ENCODE assay signal across 16 cellular contexts in genomic region chrX:154661200-154661599, GRCh38.
"Had no signal": no experiment of that assay in that cellular context is flagged by ENCODE, and none has a peak within 500 bp of the region (broad histone marks: within the 10 kb centered on the region; RNA-seq: fewer than 3 reads in every experiment).

No MANE protein-coding gene starts in this region.

- H3K4me1 Mint-ChIP-seq: neural crest cell had no signal

- H3K36me3 Mint-ChIP-seq: activated naive CD8-positive, alpha-beta T cell treated with anti-CD3 and anti-CD28 coated beads, Interleukin-2, amount 10 ng/mL, durations not matched to agents 7 days and 5 days had no signal

- DNase-seq: activated CD4-positive, alpha-beta T cell treated with anti-CD3 and anti-CD28 coated beads for 1 hour; activated naive CD8-positive, alpha-beta T cell treated with anti-CD3 and anti-CD28 coated beads, Interleukin-2, amount 10 ng/mL, durations not matched to agents 7 days and 5 days; amygdala; dermis blood vessel endothelial cell; effector memory CD4-positive, alpha-beta T cell; esophagus squamous epithelium; heart right ventricle; left lung; stimulated activated naive CD8-positive, alpha-beta T cell treated with anti-CD3 and anti-CD28 coated beads, Interleukin-15, Interleukin-2, amounts not matched to agents 100 U/mL and 50 U/mL, for 24 hours; substantia nigra; tibial artery had no signal

- H3K27me3 Mint-ChIP-seq: progenitor cell of endocrine pancreas had no signal

- ATAC-seq: heart right ventricle; left lung; stimulated activated naive CD8-positive, alpha-beta T cell treated with anti-CD3 and anti-CD28 coated beads, Interleukin-15, Interleukin-2, amounts not matched to agents 100 U/mL and 50 U/mL, for 24 hours had no signal

- H3K27me3 ChIP-seq: cardiac muscle cell, esophagus squamous epithelium, heart right ventricle, left lung, tibial artery had no signal

- H3K27ac Mint-ChIP-seq: activated naive CD8-positive, alpha-beta T cell treated with anti-CD3 and anti-CD28 coated beads, Interleukin-2, amount 10 ng/mL, durations not matched to agents 7 days and 5 days; activated T-helper 1 cell treated with anti-CD3 and anti-CD28 coated beads, Interleukin-12 subunit alpha, Interleukin-12 subunit beta, Interleukin-2, Interleukin-4 antibody, amounts not matched to agents 30 ng/mL and 10 ng/mL and 1 ng/mL, durations not matched to agents 14 hours and 24 hours and 36 hours; progenitor cell of endocrine pancreas had no signal

- H3K4me1 ChIP-seq: esophagus squamous epithelium, heart right ventricle, left lung, tibial artery had no signal

- H3K9me3 ChIP-seq: left lung had no signal

- H3K36me3 ChIP-seq: cardiac muscle cell, esophagus squamous epithelium, heart right ventricle, left lung, tibial artery had no signal

- H3K4me3 Mint-ChIP-seq: activated naive CD8-positive, alpha-beta T cell treated with anti-CD3 and anti-CD28 coated beads, Interleukin-2, amount 10 ng/mL, durations not matched to agents 7 days and 5 days; activated T-helper 1 cell treated with anti-CD3 and anti-CD28 coated beads, Interleukin-12 subunit alpha, Interleukin-12 subunit beta, Interleukin-2, Interleukin-4 antibody, amounts not matched to agents 30 ng/mL and 10 ng/mL and 1 ng/mL, durations not matched to agents 14 hours and 24 hours and 36 hours; neural crest cell had no signal

- H3K27ac ChIP-seq: cardiac muscle cell, esophagus squamous epithelium, heart right ventricle, left lung, tibial artery, VCaP had no signal

- H3K4me3 ChIP-seq: cardiac muscle cell, esophagus squamous epithelium, heart right ventricle, left lung, tibial artery had no signal
